Comparison of ENCODE assay signal across 19 cellular contexts in the genomic region with DNA sequence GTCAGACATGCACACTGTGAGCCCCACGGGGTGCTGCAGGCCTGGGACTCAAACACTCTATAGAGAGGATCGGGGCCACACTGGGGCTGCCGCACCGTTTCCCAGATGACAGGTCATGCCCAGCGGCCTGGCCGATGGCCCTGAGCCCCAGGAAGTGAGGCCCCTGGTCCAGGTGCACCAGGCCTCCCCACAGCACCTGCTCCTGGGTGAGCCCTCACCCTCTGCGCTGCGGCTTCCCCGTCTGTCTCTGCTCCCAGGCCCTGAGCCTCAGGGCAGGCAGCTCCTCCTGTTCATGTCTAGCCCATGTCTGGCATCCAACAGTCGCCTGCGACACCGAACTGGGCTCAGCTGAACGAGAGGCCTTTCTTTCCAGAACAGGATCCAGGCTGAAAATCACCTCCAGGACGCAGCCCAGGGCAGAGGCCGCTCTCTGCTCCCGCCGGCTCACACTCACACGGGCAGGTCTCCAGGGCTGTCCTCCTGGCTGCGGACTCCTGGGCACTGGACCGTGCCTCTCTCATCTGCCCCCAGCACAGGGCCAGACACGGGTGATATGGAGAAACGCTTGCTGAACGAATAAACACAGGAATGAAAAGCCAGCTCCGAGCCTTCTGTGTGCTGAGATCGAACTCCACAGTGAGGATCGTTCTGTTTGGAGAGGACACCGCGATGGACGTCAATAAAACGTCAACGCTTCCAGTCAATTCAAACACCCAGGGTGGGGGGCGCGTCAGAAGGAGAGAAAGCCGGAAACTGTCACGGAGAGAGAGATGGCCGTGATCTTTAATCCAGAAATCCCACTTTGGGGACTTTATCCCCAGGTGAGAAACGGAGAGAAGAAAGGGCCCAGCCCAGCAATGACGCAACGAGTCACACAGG.
DNase-seq lines count a peak whose midpoint lies in the region; ATAC-seq and TF ChIP-seq lines count a peak whose summit lies in the region.
"Had no signal": no experiment of that assay in that cellular context is flagged by ENCODE, and none has a peak within 500 bp of the region (broad histone marks: within the 10 kb centered on the region; RNA-seq: fewer than 3 reads in every experiment).

No MANE protein-coding gene starts in this region.

- H3K9me3 ChIP-seq in DND-41 (ENCODE audit: insufficient read depth, low read length, severe bottlenecking) (no peaks in the 10 kb centered on the region), stomach (peaks cover 0 to 4% (median 0%) of the 10 kb centered on the region in 4 donors)

- H3K27ac ChIP-seq in DND-41 (ENCODE audit: low read length) (peak overlapping the region; percentile 55), stomach (no peak overlapping the region)

- H3K36me3 ChIP-seq in DND-41 (ENCODE audit: insufficient read depth, low read length) (peaks cover 32% of the 10 kb centered on the region), stomach (peaks cover 0 to 6% (median 0%) of the 10 kb centered on the region in 4 donors)

- H3K9ac ChIP-seq in DND-41 (ENCODE audit: low read depth, low read length), result no peak overlapping the region

- H3K27me3 ChIP-seq in DND-41 (ENCODE audit: insufficient read depth, low read length, poor library complexity) (no peaks in the 10 kb centered on the region), stomach (no peaks in the 10 kb centered on the region)

- in situ Hi-C loops in KBM-7 (cut with MboI; ENCODE audit: low pct_unique_long_range_greater_than_20kb, low sequenced_read_pairs), result no loop called here

- no peak for TF ChIP-seq CTCF in DND-41 (IDR thresholded peaks at IDR 0.05; ENCODE audit: borderline replicate concordance, extremely low read depth, low read length, poor library complexity, severe bottlenecking)
- TF ChIP-seq CTCF in WTC11 (IDR thresholded peaks at IDR 0.05), result no peak
- no peak for TF ChIP-seq CTCF in HFFc6 (IDR thresholded peaks at IDR 0.05)
- TF ChIP-seq CTCF in stomach (IDR thresholded peaks at IDR 0.05), result no peak

- H3K4me3 ChIP-seq in DND-41 (ENCODE audit: low read depth in 1 of 2, low read length in 2 of 2), result no peak overlapping the region
- no peak overlapping the region for H3K4me3 ChIP-seq in stomach

- H3K27ac Mint-ChIP-seq in WTC11 (peak overlapping the region; percentile 87), HFFc6 (no peak overlapping the region)

- H3K79me2 ChIP-seq in DND-41 (ENCODE audit: insufficient read depth, low read length), result peaks cover 43% of the 10 kb centered on the region

- H3K4me3 Mint-ChIP-seq in WTC11, result no peak overlapping the region
- no peak overlapping the region for H3K4me3 Mint-ChIP-seq in HFFc6
- H3K4me3 Mint-ChIP-seq: CD14-positive monocyte had no signal

- no peak overlapping the region for H2AFZ ChIP-seq in DND-41 (ENCODE audit: low read depth, low read length)

- H3K9me3 Mint-ChIP-seq in WTC11 (peaks cover 15% of the 10 kb centered on the region), HFFc6 (peaks cover 16% of the 10 kb centered on the region)

- H3K36me3 Mint-ChIP-seq in WTC11, result peaks cover 6% of the 10 kb centered on the region; the same call in 1 of the 2 replicates
- H3K36me3 Mint-ChIP-seq in HFFc6 (ENCODE audit: low read depth), result no peaks in the 10 kb centered on the region; the same call in 1 of the 2 replicates

- DNase-seq in DND-41 (no peak), WTC11 (ENCODE audit: low spot score) (no peak), left kidney (ENCODE audit: low read depth, low spot score) (peak; percentile 60), retina (peak; percentile 69), KBM-7 (no peak), HFFc6 (no peak), stomach (no peak), SKM-1 (lab: John Stamatoyannopoulos, UW; ENCODE audit: unreplicated experiment) (no peak)
- DNase-seq: DMS53, EL, MM.1S, NCI-H1048, NCI-H146, NCI-H2029, NCI-H2227 treated with DMSO at 0.1 percent for 48 hours, NCI-H524 treated with DMSO at 0.1 percent for 48 hours, OCI-M1, SHP77 had no signal

- TF ChIP-seq POLR2A in stomach (IDR thresholded peaks at IDR 0.05), result no peak

- ATAC-seq in DND-41 (ENCODE audit: insufficient read depth, low read depth) (no peak), WTC11 (no peak)

- intact Hi-C loops in stomach (cut with DNase I; ENCODE audit: low total_unique reads), result no loop called here

- CTCF ChIA-PET in WTC11 (lab: Charles Lee), result no interaction called here

- peaks cover 13% of the 10 kb centered on the region for H3K4me1 Mint-ChIP-seq in WTC11
- no peaks in the 10 kb centered on the region for H3K4me1 Mint-ChIP-seq in HFFc6 (ENCODE audit: low read depth)

- H4K20me1 ChIP-seq in DND-41 (ENCODE audit: insufficient read depth, low read length), result peaks cover 34% of the 10 kb centered on the region

- no peak for TF ChIP-seq EP300 in stomach (IDR thresholded peaks at IDR 0.05)

- H3K27me3 Mint-ChIP-seq in WTC11 (ENCODE audit: low read depth) (no peaks in the 10 kb centered on the region), HFFc6 (ENCODE audit: insufficient read depth) (no peaks in the 10 kb centered on the region)

- H3K4me1 ChIP-seq in DND-41 (ENCODE audit: insufficient read depth, low read length) (no peaks in the 10 kb centered on the region), stomach (peaks cover 0 to 16% (median 9%) of the 10 kb centered on the region in 4 donors)

- WGBS in stomach, 5 donors, result 91 to 93% (median 92%) methylated on average over 39 of the region's 39 CpGs

- no peak overlapping the region for H3K4me2 ChIP-seq in DND-41 (ENCODE audit: insufficient read depth, low read length)

- POLR2A ChIA-PET in WTC11 (lab: Charles Lee), result no interaction called here

TF ChIP-seq in WTC11, 78 proteins besides CTCF, POLR2A, EP300 and RAD21 (continues in another document):
- TF ChIP-seq SOX15 (CRISPR knock-in tag; IDR thresholded peaks at IDR 0.05) (no peak), ESRRA (CRISPR knock-in tag; IDR thresholded peaks at IDR 0.05; ENCODE audit: borderline replicate concordance) (no peak), ZNF263 (CRISPR knock-in tag; IDR thresholded peaks at IDR 0.05; ENCODE audit: low read depth) (no peak), NFE2L1 (CRISPR knock-in tag; IDR thresholded peaks at IDR 0.05) (no peak), NFYB (CRISPR knock-in tag; conservative IDR thresholded peaks at IDR 0.05; ENCODE audit: low read depth) (no peak), ZNF138 (CRISPR knock-in tag; conservative IDR thresholded peaks at IDR 0.05) (no peak), NR2C2 (CRISPR knock-in tag; IDR thresholded peaks at IDR 0.05) (no peak), ZNF232 (CRISPR knock-in tag; IDR thresholded peaks at IDR 0.05) (no peak)
- TF ChIP-seq, protein P1, sequence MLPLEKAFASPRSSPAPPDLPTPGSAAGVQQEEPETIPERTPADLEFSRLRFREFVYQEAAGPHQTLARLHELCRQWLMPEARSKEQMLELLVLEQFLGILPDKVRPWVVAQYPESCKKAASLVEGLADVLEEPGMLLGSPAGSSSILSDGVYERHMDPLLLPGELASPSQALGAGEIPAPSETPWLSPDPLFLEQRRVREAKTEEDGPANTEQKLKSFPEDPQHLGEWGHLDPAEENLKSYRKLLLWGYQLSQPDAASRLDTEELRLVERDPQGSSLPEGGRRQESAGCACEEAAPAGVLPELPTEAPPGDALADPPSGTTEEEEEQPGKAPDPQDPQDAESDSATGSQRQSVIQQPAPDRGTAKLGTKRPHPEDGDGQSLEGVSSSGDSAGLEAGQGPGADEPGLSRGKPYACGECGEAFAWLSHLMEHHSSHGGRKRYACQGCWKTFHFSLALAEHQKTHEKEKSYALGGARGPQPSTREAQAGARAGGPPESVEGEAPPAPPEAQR (CRISPR knock-in tag; IDR thresholded peaks at IDR 0.05), result no peak
- TF ChIP-seq, protein P2, sequence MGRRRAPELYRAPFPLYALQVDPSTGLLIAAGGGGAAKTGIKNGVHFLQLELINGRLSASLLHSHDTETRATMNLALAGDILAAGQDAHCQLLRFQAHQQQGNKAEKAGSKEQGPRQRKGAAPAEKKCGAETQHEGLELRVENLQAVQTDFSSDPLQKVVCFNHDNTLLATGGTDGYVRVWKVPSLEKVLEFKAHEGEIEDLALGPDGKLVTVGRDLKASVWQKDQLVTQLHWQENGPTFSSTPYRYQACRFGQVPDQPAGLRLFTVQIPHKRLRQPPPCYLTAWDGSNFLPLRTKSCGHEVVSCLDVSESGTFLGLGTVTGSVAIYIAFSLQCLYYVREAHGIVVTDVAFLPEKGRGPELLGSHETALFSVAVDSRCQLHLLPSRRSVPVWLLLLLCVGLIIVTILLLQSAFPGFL (CRISPR knock-in tag; IDR thresholded peaks at IDR 0.05; ENCODE audit: borderline replicate concordance), result no peak
- TF ChIP-seq, protein P3, sequence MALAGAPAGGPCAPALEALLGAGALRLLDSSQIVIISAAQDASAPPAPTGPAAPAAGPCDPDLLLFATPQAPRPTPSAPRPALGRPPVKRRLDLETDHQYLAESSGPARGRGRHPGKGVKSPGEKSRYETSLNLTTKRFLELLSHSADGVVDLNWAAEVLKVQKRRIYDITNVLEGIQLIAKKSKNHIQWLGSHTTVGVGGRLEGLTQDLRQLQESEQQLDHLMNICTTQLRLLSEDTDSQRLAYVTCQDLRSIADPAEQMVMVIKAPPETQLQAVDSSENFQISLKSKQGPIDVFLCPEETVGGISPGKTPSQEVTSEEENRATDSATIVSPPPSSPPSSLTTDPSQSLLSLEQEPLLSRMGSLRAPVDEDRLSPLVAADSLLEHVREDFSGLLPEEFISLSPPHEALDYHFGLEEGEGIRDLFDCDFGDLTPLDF (CRISPR knock-in tag; IDR thresholded peaks at IDR 0.05), result no peak
- TF ChIP-seq, protein P4, sequence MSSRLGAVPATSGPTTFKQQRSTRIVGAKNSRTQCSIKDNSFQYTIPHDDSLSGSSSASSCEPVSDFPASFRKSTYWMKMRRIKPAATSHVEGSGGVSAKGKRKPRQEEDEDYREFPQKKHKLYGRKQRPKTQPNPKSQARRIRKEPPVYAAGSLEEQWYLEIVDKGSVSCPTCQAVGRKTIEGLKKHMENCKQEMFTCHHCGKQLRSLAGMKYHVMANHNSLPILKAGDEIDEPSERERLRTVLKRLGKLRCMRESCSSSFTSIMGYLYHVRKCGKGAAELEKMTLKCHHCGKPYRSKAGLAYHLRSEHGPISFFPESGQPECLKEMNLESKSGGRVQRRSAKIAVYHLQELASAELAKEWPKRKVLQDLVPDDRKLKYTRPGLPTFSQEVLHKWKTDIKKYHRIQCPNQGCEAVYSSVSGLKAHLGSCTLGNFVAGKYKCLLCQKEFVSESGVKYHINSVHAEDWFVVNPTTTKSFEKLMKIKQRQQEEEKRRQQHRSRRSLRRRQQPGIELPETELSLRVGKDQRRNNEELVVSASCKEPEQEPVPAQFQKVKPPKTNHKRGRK (CRISPR knock-in tag; IDR thresholded peaks at IDR 0.05; ENCODE audit: borderline replicate concordance), result no peak
- TF ChIP-seq, protein P5, sequence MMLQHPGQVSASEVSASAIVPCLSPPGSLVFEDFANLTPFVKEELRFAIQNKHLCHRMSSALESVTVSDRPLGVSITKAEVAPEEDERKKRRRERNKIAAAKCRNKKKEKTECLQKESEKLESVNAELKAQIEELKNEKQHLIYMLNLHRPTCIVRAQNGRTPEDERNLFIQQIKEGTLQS (CRISPR knock-in tag; conservative IDR thresholded peaks at IDR 0.05), result no peak

Comparison
In these comparisons a context has a peak if more than half of its experiments do, and no peak if none do; other contexts are left out.
1. DNase-seq: peak in left kidney (single experiment) and retina (single experiment); none in DND-41 (single experiment), WTC11 (single experiment), KBM-7 (single experiment), HFFc6 (single experiment), stomach (single experiment) and SKM-1 (single experiment).